7 cellular contexts compared by ENCODE assay signal in the genomic region with DNA sequence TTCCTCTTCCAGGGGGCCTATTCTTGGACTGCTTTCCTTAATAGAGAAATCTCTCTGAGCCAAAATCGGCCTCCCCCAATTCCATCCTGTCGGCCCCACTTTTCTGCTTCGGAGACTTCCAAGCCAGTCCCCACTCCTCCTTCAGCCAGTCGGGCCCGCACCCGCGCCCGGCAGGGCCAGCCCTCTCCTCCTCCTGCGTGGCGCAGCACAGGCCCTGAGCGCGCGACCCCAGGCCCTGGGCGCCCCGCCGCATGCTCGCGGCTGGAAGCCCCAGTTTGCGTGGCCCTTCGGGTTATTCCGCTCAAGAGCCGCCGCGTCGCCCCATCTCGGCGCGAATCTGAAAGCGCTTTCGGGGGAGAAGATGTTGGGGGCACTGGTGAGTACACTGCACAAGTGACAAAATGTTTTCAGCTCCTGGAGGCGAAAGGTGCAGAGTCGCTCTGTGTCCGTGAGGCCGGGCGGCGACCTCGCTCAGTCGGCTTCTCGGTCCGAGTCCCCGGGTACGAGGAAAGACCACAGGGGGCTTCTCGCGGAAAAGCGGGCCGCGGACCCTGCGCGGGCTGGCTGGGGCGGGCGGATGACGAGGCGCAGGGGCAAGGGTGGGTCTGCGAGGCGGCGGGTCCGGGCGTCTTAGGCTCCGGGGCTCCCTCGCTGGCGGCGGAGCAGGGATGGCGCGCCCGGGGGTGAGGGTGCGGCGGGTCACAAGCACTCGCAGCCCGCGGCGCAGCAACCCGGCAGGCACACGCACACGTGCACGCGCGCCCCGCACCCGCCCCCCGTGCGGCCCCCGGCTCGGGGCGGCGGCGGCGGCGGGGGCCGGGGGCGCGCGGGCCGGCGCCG. TPM values are rescaled to one million over a fixed set of nuclear protein-coding genes. Genes with fewer than 3 reads are reported as not detected.
A peak's percentile ranks its signal among the peaks of the same experiment; 100 is the strongest.
DNase-seq lines count a peak whose midpoint lies in the region; ATAC-seq and TF ChIP-seq lines count a peak whose summit lies in the region.

A gene with protein sequence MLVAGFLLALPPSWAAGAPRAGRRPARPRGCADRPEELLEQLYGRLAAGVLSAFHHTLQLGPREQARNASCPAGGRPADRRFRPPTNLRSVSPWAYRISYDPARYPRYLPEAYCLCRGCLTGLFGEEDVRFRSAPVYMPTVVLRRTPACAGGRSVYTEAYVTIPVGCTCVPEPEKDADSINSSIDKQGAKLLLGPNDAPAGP (plus strand): TSS at position 755 of the 840 bp plus-strand sequence. CDS start 303 bp downstream, outside the sequence.

- H3K4me3 Mint-ChIP-seq in activated T-helper 1 cell treated with anti-CD3 and anti-CD28 coated beads, Interleukin-12 subunit alpha, Interleukin-12 subunit beta, Interleukin-2, Interleukin-4 antibody, amounts not matched to agents 30 ng/mL and 10 ng/mL and 1 ng/mL, durations not matched to agents 14 hours and 24 hours and 36 hours = peak within 1 kb of the TSS; percentile 91

- H3K36me3 ChIP-seq in HAP-1 (replicated peaks) (no peaks in the 10 kb centered on the region), osteoblast (ENCODE audit: insufficient read depth, low read length) (no peaks in the 10 kb centered on the region)

- intact Hi-C loops in activated T-helper 1 cell treated with anti-CD3 and anti-CD28 coated beads, Interleukin-12 subunit alpha, Interleukin-12 subunit beta, Interleukin-2, Interleukin-4 antibody, amounts not matched to agents 30 ng/mL and 10 ng/mL and 1 ng/mL, durations not matched to agents 14 hours and 24 hours and 36 hours (cut with micrococcal nuclease) = loop anchor here (2.0 to 10.0 kb wide), 5 partner anchors 136 to 472 kb away; partner anchors contain the start of genes CRYL1, IFT88, MRPL57 and SKA3

- peak within 1 kb of the TSS; percentile 80 for H3K27ac Mint-ChIP-seq in activated T-helper 1 cell treated with anti-CD3 and anti-CD28 coated beads, Interleukin-12 subunit alpha, Interleukin-12 subunit beta, Interleukin-2, Interleukin-4 antibody, amounts not matched to agents 30 ng/mL and 10 ng/mL and 1 ng/mL, durations not matched to agents 14 hours and 24 hours and 36 hours

- no peak within 1 kb of the TSS for H3K27ac ChIP-seq in osteoblast (ENCODE audit: low read depth, low read length)

- H3K4me1 ChIP-seq in HAP-1 = peaks cover 22% of the 10 kb centered on the region
- peaks cover 10% of the 10 kb centered on the region for H3K4me1 ChIP-seq in osteoblast (ENCODE audit: insufficient read depth, low read length)

- peak within 1 kb of the TSS; percentile 85 for H2AFZ ChIP-seq in osteoblast (ENCODE audit: low read length)

- H3K9me3 ChIP-seq in HAP-1 (no peaks in the 10 kb centered on the region), osteoblast (ENCODE audit: low read depth, low read length) (no peaks in the 10 kb centered on the region)

- no peaks in the 10 kb centered on the region for H3K9me3 Mint-ChIP-seq in activated T-helper 1 cell treated with anti-CD3 and anti-CD28 coated beads, Interleukin-12 subunit alpha, Interleukin-12 subunit beta, Interleukin-2, Interleukin-4 antibody, amounts not matched to agents 30 ng/mL and 10 ng/mL and 1 ng/mL, durations not matched to agents 14 hours and 24 hours and 36 hours

- ATAC-seq in GM19395 (IDR thresholded peaks at IDR 0.05; ENCODE audit: unreplicated experiment) = no peak

- peaks cover 5% of the 10 kb centered on the region for H3K4me1 Mint-ChIP-seq in activated T-helper 1 cell treated with anti-CD3 and anti-CD28 coated beads, Interleukin-12 subunit alpha, Interleukin-12 subunit beta, Interleukin-2, Interleukin-4 antibody, amounts not matched to agents 30 ng/mL and 10 ng/mL and 1 ng/mL, durations not matched to agents 14 hours and 24 hours and 36 hours (ENCODE audit: low read depth)

- TF ChIP-seq CTCF in GM13976 (IDR thresholded peaks at IDR 0.05; ENCODE audit: borderline replicate concordance, control extremely low read depth, extremely low read depth, insufficient read depth, missing control alignments) (no peak), osteoblast (IDR thresholded peaks at IDR 0.05; ENCODE audit: extremely low read depth, low read depth, low read length) (no peak)

- in situ Hi-C loops in GM13976 (cut with MboI; ENCODE audit: low sequenced_read_pairs, unreplicated experiment) = loop anchor here (10.0 to 25.0 kb wide), 2 partner anchors 222 to 516 kb away; partner anchors contain the start of gene GJB2
- in situ Hi-C loops in HAP-1 (cut with MboI; ENCODE audit: low sequenced_read_pairs) = no loop called here

- peaks cover 2% of the 10 kb centered on the region; the same call in 1 of the 2 replicates for H3K27me3 ChIP-seq in HAP-1 (ENCODE audit: low read depth)
- peaks cover 26% of the 10 kb centered on the region for H3K27me3 ChIP-seq in osteoblast (ENCODE audit: insufficient read depth, low read length)

- peaks cover 38% of the 10 kb centered on the region for H3K27me3 Mint-ChIP-seq in activated T-helper 1 cell treated with anti-CD3 and anti-CD28 coated beads, Interleukin-12 subunit alpha, Interleukin-12 subunit beta, Interleukin-2, Interleukin-4 antibody, amounts not matched to agents 30 ng/mL and 10 ng/mL and 1 ng/mL, durations not matched to agents 14 hours and 24 hours and 36 hours (ENCODE audit: insufficient read depth)

- H3K79me2 ChIP-seq in osteoblast (ENCODE audit: insufficient read depth, low read length) = no peaks in the 10 kb centered on the region

- DNase-seq in GM13976 (ENCODE audit: low spot score) (peak; percentile 78), HAP-1 (ENCODE audit: low spot score in 2 of 2) (peak in 1 of 2 experiments; percentile 58), NCI-H1930 (lab: John Stamatoyannopoulos, UW) (peak; percentile 22 to 23), germinal center (ENCODE audit: low spot score) (peak; percentile 57), osteoblast (ENCODE audit: insufficient read length, low spot score, missing footprints) (peak; percentile 91)
- DNase-seq in activated T-helper 1 cell treated with anti-CD3 and anti-CD28 coated beads, Interleukin-12 subunit alpha, Interleukin-12 subunit beta, Interleukin-2, Interleukin-4 antibody, amounts not matched to agents 30 ng/mL and 10 ng/mL and 1 ng/mL, durations not matched to agents 14 hours and 24 hours and 36 hours (ENCODE audit: low spot score) = no peak

- H3K4me2 ChIP-seq in osteoblast (ENCODE audit: insufficient read depth, low read length) = peak within 1 kb of the TSS; percentile 94

- peak within 1 kb of the TSS; percentile 52 for H3K4me3 ChIP-seq in HAP-1
- peak within 1 kb of the TSS; percentile 82 for H3K4me3 ChIP-seq in osteoblast (ENCODE audit: insufficient read depth, low read length)

- no peaks in the 10 kb centered on the region for H3K36me3 Mint-ChIP-seq in activated T-helper 1 cell treated with anti-CD3 and anti-CD28 coated beads, Interleukin-12 subunit alpha, Interleukin-12 subunit beta, Interleukin-2, Interleukin-4 antibody, amounts not matched to agents 30 ng/mL and 10 ng/mL and 1 ng/mL, durations not matched to agents 14 hours and 24 hours and 36 hours (ENCODE audit: low read depth)

- H4K20me1 ChIP-seq in osteoblast (ENCODE audit: insufficient read depth, low read length) = no peaks in the 10 kb centered on the region

RNA-seq across cellular contexts. Expression of the gene that starts here (rescaled TPM):
- total RNA-seq in activated T-helper 1 cell treated with anti-CD3 and anti-CD28 coated beads, Interleukin-12 subunit alpha, Interleukin-12 subunit beta, Interleukin-2, Interleukin-4 antibody, amounts not matched to agents 30 ng/mL and 10 ng/mL and 1 ng/mL, durations not matched to agents 14 hours and 24 hours and 36 hours = 0.15 and 0.29 TPM in 2 replicates
- 2.1 and 2.2 TPM in 2 replicates for total RNA-seq in osteoblast
